Comparison of ENCODE assay signal across 15 cellular contexts in genomic region chr12:103085541-103085940, GRCh38.
DNase-seq lines count a peak whose midpoint lies in the region; ATAC-seq and TF ChIP-seq lines count a peak whose summit lies in the region.
"Had no signal": no experiment of that assay in that cellular context is flagged by ENCODE, and none has a peak within 500 bp of the region (broad histone marks: within the 10 kb centered on the region; RNA-seq: fewer than 3 reads in every experiment).

No MANE protein-coding gene starts in this region.

- intact Hi-C loops in A673 (cut with micrococcal nuclease; ENCODE audit: unreplicated experiment): no loop called here

- BruUV-seq in A673 (replicated peaks; lab: Mats Ljungman, UMichigan): no TSS peak

- H3K27ac ChIP-seq in A673 (ENCODE audit: low read depth, low read length, poor library complexity, severe bottlenecking): no peak overlapping the region
- H3K27ac ChIP-seq: psoas muscle had no signal

- DNase-seq in NCI-H69 (lab: John Stamatoyannopoulos, UW) (peak; percentile 10), HuH-7.5 (ENCODE audit: low spot score) (no peak), A673 (ENCODE audit: low spot score) (no peak), cerebellar cortex (ENCODE audit: low spot score) (no peak)
- no peak for DNase-seq in activated naive CD4-positive, alpha-beta T cell treated with Interleukin-2 at 50 U/mL for 16 hours
- DNase-seq: activated CD4-positive, CD25-positive, alpha-beta regulatory T cell treated with anti-CD3 and anti-CD28 coated beads, Interleukin-2, amount 50 U/mL, for 72 hours; activated T-cell treated with anti-CD3 and anti-CD28 coated beads for 4 hours; Calu3; effector memory CD4-positive, alpha-beta T cell; NCI-H524 treated with DMSO at 0.1 percent for 48 hours; psoas muscle; T-helper 2 cell had no signal

- peaks cover 6% of the 10 kb centered on the region for H3K27me3 ChIP-seq in A673 (replicated peaks; ENCODE audit: insufficient read depth, low read depth, low read length, poor library complexity)

- POLR2A ChIA-PET in A673 (lab: Charles Lee; ENCODE audit: low non-redundant PET): no interaction called here

- ATAC-seq in GM18907 (IDR thresholded peaks at IDR 0.05; ENCODE audit: unreplicated experiment) (peak; percentile 82), HG02623 (IDR thresholded peaks at IDR 0.05; ENCODE audit: unreplicated experiment) (peak; percentile 78), HG03565 (IDR thresholded peaks at IDR 0.05; ENCODE audit: unreplicated experiment) (peak; percentile 64)
- ATAC-seq: psoas muscle had no signal

- H3K36me3 ChIP-seq in A673 (ENCODE audit: insufficient read depth, low read length, poor library complexity, severe bottlenecking): no peaks in the 10 kb centered on the region

- no peaks in the 10 kb centered on the region for H3K9me3 ChIP-seq in A673 (ENCODE audit: low read depth, low read length, poor library complexity, severe bottlenecking)
- H3K9me3 ChIP-seq: psoas muscle had no signal

- H3K4me3 ChIP-seq in A673 (ENCODE audit: low read depth, low read length, poor library complexity, severe bottlenecking): no peak overlapping the region
- H3K4me3 ChIP-seq: psoas muscle had no signal

- no peaks in the 10 kb centered on the region for H3K4me1 ChIP-seq in A673 (ENCODE audit: insufficient read depth, low read length, poor library complexity, severe bottlenecking)
- H3K4me1 ChIP-seq: psoas muscle had no signal

- CTCF ChIA-PET in A673 (lab: Charles Lee): no interaction called here

- no peak for TF ChIP-seq CTCF in A673 (conservative IDR thresholded peaks at IDR 0.05; ENCODE audit: low read depth, low read length)
